Comparison of ENCODE assay signal across 17 cellular contexts in the genomic region with DNA sequence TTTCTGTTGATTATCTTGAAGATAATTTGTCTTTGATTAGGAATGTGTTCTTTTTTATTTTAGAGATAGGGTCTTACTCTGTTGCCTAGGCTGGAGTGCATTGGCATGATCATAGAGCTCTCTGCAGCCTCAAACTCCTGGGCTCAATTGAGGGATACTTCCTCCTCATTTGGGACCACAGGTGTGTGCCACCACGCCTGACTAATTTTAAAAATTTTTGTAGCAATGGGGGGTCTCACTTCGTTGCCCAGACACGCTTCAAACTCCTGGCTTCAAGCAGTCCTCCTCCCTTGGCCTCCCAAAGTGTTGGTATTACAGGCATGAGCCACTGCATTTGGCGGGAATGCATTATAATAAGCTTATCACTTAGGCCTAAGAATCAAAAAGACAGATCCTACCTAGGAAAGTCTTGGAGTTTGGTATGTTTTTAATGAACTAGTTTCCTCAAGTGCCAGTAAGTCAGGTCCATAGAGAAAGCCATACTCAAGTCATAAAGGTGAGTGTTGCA. TPM values are rescaled to one million over a fixed set of nuclear protein-coding genes. Genes with fewer than 3 reads are reported as not detected.
DNase-seq lines count a peak whose midpoint lies in the region; ATAC-seq, FAIRE-seq and TF ChIP-seq lines count a peak whose summit lies in the region.
"Had no signal": no experiment of that assay in that cellular context is flagged by ENCODE, and none has a peak within 500 bp of the region (broad histone marks: within the 10 kb centered on the region; RNA-seq: fewer than 3 reads in every experiment).

No MANE protein-coding gene starts in this region.

- H4K20me1 ChIP-seq in GM12878 (ENCODE audit: control insufficient read depth, insufficient read depth): no peaks in the 10 kb centered on the region

- H2AFZ ChIP-seq in GM12878 (ENCODE audit: control insufficient read depth, low read depth, low read length): no peak overlapping the region
- H2AFZ ChIP-seq: GM23338 had no signal

- BruUV-seq in GM12878 (replicated peaks; lab: Mats Ljungman, UMichigan): no TSS peak

- 38% methylated on average over 4 of the region's 4 CpGs for WGBS in GM12878 (ENCODE audit: insufficient coverage, insufficient replicate concordance, low lambda C conversion rate, missing lambda C conversion rate)

- H3K4me3 ChIP-seq in GM12878: no peak overlapping the region
- H3K4me3 ChIP-seq: GM23338 had no signal

- no peak for TF ChIP-seq RAD21 in GM12878 (IDR thresholded peaks at IDR 0.05; ENCODE audit: insufficient read depth, low read depth, low read length)

- H3K36me3 Mint-ChIP-seq in endothelial cell (ENCODE audit: low read depth, unreplicated experiment): peaks cover 13% of the 10 kb centered on the region

- TF ChIP-seq EP300 in GM12878 (IDR thresholded peaks at IDR 0.05; ENCODE audit: borderline replicate concordance in 1 of 2, control insufficient read depth in 1 of 2, low read depth in 2 of 2, low read length in 2 of 2): no peak

- intact Hi-C loops in GM12878 (cut with micrococcal nuclease; ENCODE audit: unreplicated experiment): no loop called here

- SMC1A ChIA-PET in GM12878 (lab: Charles Lee; ENCODE audit: uncharacterized antibody, unreplicated experiment): interaction anchor here (0.6 to 2.1 kb wide), 11 partner anchors 8 to 185 kb away, joined by 3 to 11 read pairs (median 4); no protein-coding TSS in a partner anchor

- DNase-seq in NCI-H69 (lab: John Stamatoyannopoulos, UW) (peak; percentile 5), GM12878 (ENCODE audit: low read depth, low spot score) (no peak), endothelial cell (ENCODE audit: low spot score) (no peak), HEK293T (ENCODE audit: extremely low spot score) (no peak)
- DNase-seq: ACHN; Caco-2; CD4-positive, alpha-beta T cell; GDM1; H7 had no signal

- CTCF ChIA-PET in GM12878 (lab: Yijun Ruan, JAX): interaction anchor here (0.7 to 1.4 kb wide), 4 partner anchors 8 to 204 kb away, joined by 3 to 4 read pairs (median 4); no protein-coding TSS in a partner anchor
- CTCF ChIA-PET in HEK293T (lab: Yijun Ruan, JAX): no interaction called here

- H3K27me3 ChIP-seq in GM12878 (replicated peaks in 1 of 2; ENCODE audit: control insufficient read depth in 2 of 2, insufficient read depth in 2 of 2, low read length in 1 of 2): no peaks in the 10 kb centered on the region

- POLR2A ChIA-PET in GM12878 (lab: Charles Lee) (interaction anchor here (0.7 kb wide), 1 partner anchor 17 kb away, joined by 3 read pairs; no protein-coding TSS in a partner anchor), HEK293T (lab: Yijun Ruan, JAX) (no interaction called here)

- peaks cover 38% of the 10 kb centered on the region for H3K4me1 Mint-ChIP-seq in endothelial cell (ENCODE audit: unreplicated experiment)

- H3K27ac Mint-ChIP-seq in endothelial cell (ENCODE audit: unreplicated experiment): no peak overlapping the region
- H3K27ac Mint-ChIP-seq: CD4-positive, alpha-beta T cell; GM23338 had no signal

- H3K4me2 ChIP-seq in GM12878 (ENCODE audit: control insufficient read depth, insufficient read depth): peak overlapping the region; percentile 7; the same call in 1 of the 2 replicates
- H3K4me2 ChIP-seq: GM23338 had no signal

- no peak overlapping the region for H3K9ac ChIP-seq in GM12878 (ENCODE audit: control insufficient read depth, insufficient read depth, low read length)

- peaks cover 1% of the 10 kb centered on the region for H3K27me3 Mint-ChIP-seq in endothelial cell (ENCODE audit: unreplicated experiment)
- H3K27me3 Mint-ChIP-seq: CD4-positive, alpha-beta T cell had no signal

- in situ Hi-C loops in GM12878 (cut with MboI): no loop called here

- no peaks in the 10 kb centered on the region; a peak in 1 of 4 replicates for H3K36me3 ChIP-seq in GM12878 (ENCODE audit: control insufficient read depth in 2 of 2, insufficient read depth in 2 of 2, low read length in 1 of 2)

- RAD21 ChIA-PET in GM12878 (lab: Charles Lee; ENCODE audit: unreplicated experiment): interaction anchor here (1.5 kb wide), 1 partner anchor 12 kb away, joined by 3 read pairs; no protein-coding TSS in a partner anchor

- no peaks in the 10 kb centered on the region for H3K9me3 Mint-ChIP-seq in endothelial cell (ENCODE audit: unreplicated experiment)
- H3K9me3 Mint-ChIP-seq: GM23338 had no signal

- no peak for ATAC-seq in GM12878
- ATAC-seq in HG03469 (IDR thresholded peaks at IDR 0.05; ENCODE audit: unreplicated experiment): no peak
- ATAC-seq in HG03354 (IDR thresholded peaks at IDR 0.05; ENCODE audit: poor library complexity, severe bottlenecking, unreplicated experiment): no peak
- no peak for ATAC-seq in GM21381 (IDR thresholded peaks at IDR 0.05; ENCODE audit: unreplicated experiment)
- ATAC-seq: GM23338, HCT116 had no signal

- TF ChIP-seq CTCF in GM12878 (IDR thresholded peaks at IDR 0.05 in 2 of 3, conservative IDR thresholded peaks at IDR 0.05 in 1 of 3; ENCODE audit: control insufficient read depth in 2 of 3, extremely low read depth in 1 of 3, insufficient read depth in 1 of 3, low read depth in 3 of 3, low read length in 3 of 3) (no peak), endothelial cell (IDR thresholded peaks at IDR 0.05; ENCODE audit: unreplicated experiment) (no peak)

- H3K4me1 ChIP-seq in GM12878 (ENCODE audit: control insufficient read depth, insufficient read depth, low read length): peaks cover 6% of the 10 kb centered on the region; the same call in 1 of the 2 replicates
- H3K4me1 ChIP-seq: Caco-2 had no signal

- peak overlapping the region; percentile 14 for H3K4me3 Mint-ChIP-seq in endothelial cell (ENCODE audit: unreplicated experiment)
- H3K4me3 Mint-ChIP-seq: CD4-positive, alpha-beta T cell; GM23338 had no signal

- H3K79me2 ChIP-seq in GM12878 (ENCODE audit: control insufficient read depth, insufficient read depth, low read length): peaks cover 18% of the 10 kb centered on the region

- no peak for FAIRE-seq in GM12878 (lab: Jason Lieb, UNC)
- FAIRE-seq: A204.1, D721Med had no signal

- peaks cover 3% of the 10 kb centered on the region; the same call in 2 of the 3 replicates for H3K9me3 ChIP-seq in GM12878 (replicated peaks; ENCODE audit: control insufficient read depth, insufficient read depth, low read length)
- H3K9me3 ChIP-seq: Caco-2 had no signal

- H3K27ac ChIP-seq in GM12878 (ENCODE audit: control insufficient read depth, insufficient read depth): no peak overlapping the region
- H3K27ac ChIP-seq: C4-2B had no signal

- TF ChIP-seq POLR2A in GM12878 (IDR thresholded peaks at IDR 0.05; ENCODE audit: low read depth, low read length): no peak

TF ChIP-seq in GM12878, 131 proteins besides CTCF, POLR2A, EP300 and RAD21:
- TF ChIP-seq, protein P1, sequence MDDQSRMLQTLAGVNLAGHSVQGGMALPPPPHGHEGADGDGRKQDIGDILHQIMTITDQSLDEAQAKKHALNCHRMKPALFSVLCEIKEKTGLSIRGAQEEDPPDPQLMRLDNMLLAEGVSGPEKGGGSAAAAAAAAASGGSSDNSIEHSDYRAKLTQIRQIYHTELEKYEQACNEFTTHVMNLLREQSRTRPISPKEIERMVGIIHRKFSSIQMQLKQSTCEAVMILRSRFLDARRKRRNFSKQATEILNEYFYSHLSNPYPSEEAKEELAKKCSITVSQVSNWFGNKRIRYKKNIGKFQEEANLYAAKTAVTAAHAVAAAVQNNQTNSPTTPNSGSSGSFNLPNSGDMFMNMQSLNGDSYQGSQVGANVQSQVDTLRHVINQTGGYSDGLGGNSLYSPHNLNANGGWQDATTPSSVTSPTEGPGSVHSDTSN (IDR thresholded peaks at IDR 0.05; ENCODE audit: insufficient replicate concordance, low read depth, low read length): no peak
- TF ChIP-seq CHD1 (IDR thresholded peaks at IDR 0.05; ENCODE audit: low read depth, low read length): no peak
- no peak for TF ChIP-seq ZNF622 (IDR thresholded peaks at IDR 0.05)
- no peak for TF ChIP-seq ETV6 (conservative IDR thresholded peaks at IDR 0.05 in 1 of 2, IDR thresholded peaks at IDR 0.05 in 1 of 2; ENCODE audit: borderline replicate concordance in 1 of 2, low read depth in 1 of 2)
- no peak for TF ChIP-seq BACH1 (IDR thresholded peaks at IDR 0.05; ENCODE audit: borderline replicate concordance)

TF ChIP-seq in HEK293T, 16 proteins besides CTCF, POLR2A, EP300 and RAD21:
- TF ChIP-seq SP1 (IDR thresholded peaks at IDR 0.05) (no peak), SUZ12 (IDR thresholded peaks at IDR 0.05) (no peak), L3MBTL2 (conservative IDR thresholded peaks at IDR 0.05) (no peak), LEF1 (IDR thresholded peaks at IDR 0.05; ENCODE audit: borderline replicate concordance) (no peak), BHLHE40 (IDR thresholded peaks at IDR 0.05; ENCODE audit: borderline replicate concordance) (no peak), FOXA1 (IDR thresholded peaks at IDR 0.05) (no peak), NFRKB (IDR thresholded peaks at IDR 0.05) (no peak)
- TF ChIP-seq, protein P2, sequence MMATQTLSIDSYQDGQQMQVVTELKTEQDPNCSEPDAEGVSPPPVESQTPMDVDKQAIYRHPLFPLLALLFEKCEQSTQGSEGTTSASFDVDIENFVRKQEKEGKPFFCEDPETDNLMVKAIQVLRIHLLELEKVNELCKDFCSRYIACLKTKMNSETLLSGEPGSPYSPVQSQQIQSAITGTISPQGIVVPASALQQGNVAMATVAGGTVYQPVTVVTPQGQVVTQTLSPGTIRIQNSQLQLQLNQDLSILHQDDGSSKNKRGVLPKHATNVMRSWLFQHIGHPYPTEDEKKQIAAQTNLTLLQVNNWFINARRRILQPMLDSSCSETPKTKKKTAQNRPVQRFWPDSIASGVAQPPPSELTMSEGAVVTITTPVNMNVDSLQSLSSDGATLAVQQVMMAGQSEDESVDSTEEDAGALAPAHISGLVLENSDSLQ (IDR thresholded peaks at IDR 0.05): no peak

RNA-seq across cellular contexts. Expression of a gene that starts 21.7 kb away (rescaled TPM):
- total RNA-seq in GM12878 (2013; cell fraction: nucleolus; rRNA removed): 264 and 275 TPM in 2 replicates
- total RNA-seq in GM12878 (2014; rRNA removed) (36.3 and 41.1 TPM in 2 replicates), GM12878 (2014; rRNA removed; fragmentation: Illumina TruSeq; extraction: Trizol) (36.0 and 36.2 TPM in 2 replicates), GM12878 (2021) (24.9 and 25.6 TPM in 2 replicates), endothelial cell (ENCODE audit: unreplicated experiment) (270 TPM)
- 2.5 TPM for polyA plus RNA-seq in GM12878 (2011; ENCODE audit: low read depth)
- polyA plus RNA-seq in GM12878 (2011; rRNA removed) (84.6 and 87.0 TPM in 2 replicates), GM12878 (2014; fragmentation: Illumina TruSeq; extraction: Trizol) (27.3 and 35.5 TPM in 2 replicates), GM12878 (2014; fragmentation: Nextera tagmentation; extraction: Ambion mirVana) (1 to 10 TPM; 5.4 to 8.6 TPM), GM12878 (2014; rRNA removed) (18.2 and 24.6 TPM in 2 replicates), GM12878 (2016; fragmentation: Nextera tagmentation; extraction: Ambion mirVana) (10 to 100 TPM in 1 of 2 experiments, 1 to 10 TPM in 1; 3.3 to 11.3 TPM)
- 37.7 and 39.0 TPM in 2 replicates for polyA plus RNA-seq in GM12878 (2011; cell fraction: cytosol; rRNA removed)
- polyA plus RNA-seq in GM12878 (2011; cell fraction: nucleus; rRNA removed): 123 and 134 TPM in 2 replicates
- 7.6 and 8.8 TPM in 2 replicates for polyA plus RNA-seq in GM12878 (2012)
- polyA minus RNA-seq in GM12878 (2011; rRNA and poly(A)+ RNA removed): 131 and 158 TPM in 2 replicates
- polyA minus RNA-seq in GM12878 (2011; cell fraction: cytosol; rRNA and poly(A)+ RNA removed): 27.3 and 36.6 TPM in 2 replicates
- polyA minus RNA-seq in GM12878 (2011; cell fraction: nucleus; rRNA and poly(A)+ RNA removed): 180 and 273 TPM in 2 replicates
